In genomic region chr3:115100806-115101205, GRCh38 we compare ENCODE assay signal across 8 cellular contexts. TPM values are rescaled to one million over a fixed set of nuclear protein-coding genes. Genes with fewer than 3 reads are reported as not detected.
DNase-seq lines count a peak whose midpoint lies in the region; ATAC-seq and FAIRE-seq lines count a peak whose summit lies in the region.
"Had no signal": no experiment of that assay in that cellular context is flagged by ENCODE, and none has a peak within 500 bp of the region (broad histone marks: within the 10 kb centered on the region; RNA-seq: fewer than 3 reads in every experiment).

No MANE protein-coding gene starts in this region.

- FAIRE-seq in GM19239 (lab: Jason Lieb, UNC) = peak; percentile 28

- H3K36me3 ChIP-seq in endocrine pancreas (ENCODE audit: control insufficient read depth, insufficient read depth, low read length) = no peaks in the 10 kb centered on the region
- no peaks in the 10 kb centered on the region for H3K36me3 ChIP-seq in skeletal muscle satellite cell (ENCODE audit: insufficient read depth, low read length)

- ATAC-seq in GM21717 (IDR thresholded peaks at IDR 0.05; ENCODE audit: unreplicated experiment) (no peak), HG03571 (IDR thresholded peaks at IDR 0.05; ENCODE audit: unreplicated experiment) (no peak), GM18520 (IDR thresholded peaks at IDR 0.05; ENCODE audit: unreplicated experiment) (no peak)

- H3K27me3 ChIP-seq in endocrine pancreas (ENCODE audit: control insufficient read depth, insufficient read depth, low read length) (no peaks in the 10 kb centered on the region), skeletal muscle satellite cell (ENCODE audit: control insufficient read depth, insufficient read depth, low read length) (no peaks in the 10 kb centered on the region)

- no peak for DNase-seq in GM19239 (ENCODE audit: insufficient read length, low spot score)
- DNase-seq in NCI-H2081 treated with DMSO at 0.1 percent for 48 hours (lab: John Stamatoyannopoulos, UW) = peak; percentile 55
- DNase-seq: activated CD4-positive, alpha-beta T cell treated with anti-CD3 and anti-CD28 coated beads, Interleukin-2, amount 50 U/mL, for 4 hours had no signal

- H3K4me2 ChIP-seq in skeletal muscle satellite cell (ENCODE audit: low read length) = peak overlapping the region; percentile 75

- peaks cover 21% of the 10 kb centered on the region for H3K4me1 ChIP-seq in endocrine pancreas (ENCODE audit: control insufficient read depth, insufficient read depth, low read length)
- peaks cover 15% of the 10 kb centered on the region for H3K4me1 ChIP-seq in skeletal muscle satellite cell (ENCODE audit: control insufficient read depth, insufficient read depth, low read length)

- H3K9ac ChIP-seq in endocrine pancreas (ENCODE audit: control insufficient read depth, insufficient read depth, low read length) (no peak overlapping the region), skeletal muscle satellite cell (ENCODE audit: low read depth, low read length) (no peak overlapping the region)

- H3K9me3 ChIP-seq in endocrine pancreas (ENCODE audit: control insufficient read depth, low read length) (peaks cover 2% of the 10 kb centered on the region), skeletal muscle satellite cell (replicated peaks; ENCODE audit: low read length) (no peaks in the 10 kb centered on the region)

- H3K4me3 ChIP-seq in endocrine pancreas (ENCODE audit: control insufficient read depth, insufficient read depth, low read length) (peak overlapping the region; percentile 98), skeletal muscle satellite cell (ENCODE audit: low read length) (no peak overlapping the region)

RNA-seq across cellular contexts. Expression of gene ZBTB20, which starts 46.3 kb away (rescaled TPM):
- 8.4 and 10.5 TPM in 2 replicates for total RNA-seq in skeletal muscle satellite cell (2012; rRNA removed)
